Comparison of ENCODE assay signal across 30 cellular contexts in the genomic region with DNA sequence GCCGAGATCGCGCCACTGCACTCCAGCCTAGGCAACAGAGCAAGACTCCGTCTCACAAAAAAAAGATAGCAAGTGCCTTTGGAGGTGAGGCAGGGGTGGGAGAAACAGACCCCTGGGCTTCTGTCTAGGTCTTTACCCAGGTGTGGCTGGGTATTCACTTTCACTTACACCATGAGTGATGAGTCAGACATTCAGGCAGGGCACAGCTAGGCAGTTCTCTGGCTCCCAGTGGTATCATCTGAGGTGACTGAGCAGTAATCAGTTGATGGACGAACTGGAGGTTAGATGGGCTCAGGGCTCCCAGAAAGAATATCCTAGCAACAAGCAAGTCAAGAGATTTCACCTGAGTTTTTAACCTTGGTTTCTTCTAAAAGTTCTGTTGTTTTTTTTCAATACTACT.
"Had no signal": no experiment of that assay in that cellular context is flagged by ENCODE, and none has a peak within 500 bp of the region (broad histone marks: within the 10 kb centered on the region; RNA-seq: fewer than 3 reads in every experiment).

No MANE protein-coding gene starts in this region.

- ATAC-seq: activated naive CD8-positive, alpha-beta T cell treated with anti-CD3 and anti-CD28 coated beads, Interleukin-2, amount 50 U/mL, for 24 hours; activated T-cell treated with anti-CD3 and anti-CD28 coated beads, Interleukin-2, amount 50 U/mL, for 4 hours; activated T-helper 17 cell treated with anti-CD3 and anti-CD28 coated beads, Interleukin-2, amount 50 U/mL, for 72 hours; heart left ventricle; mucosa of descending colon; natural killer cell treated with Interleukin-12 subunit alpha and Interleukin-12 subunit beta and Interleukin-15 and Interleukin-18, amount 100 ng/mL, for 72 hours; right cardiac atrium; stimulated activated naive B cell treated with anti-CD40 and anti-IgM and Interleukin-4, amounts not matched to agents 10 μg/mL and 1 μg/mL and 100 μg/mL, for 72 hours; T-helper 17 cell had no signal

- H3K4me3 ChIP-seq: heart left ventricle, left ventricle myocardium inferior, lung, mucosa of descending colon, stomach, thyroid gland, upper lobe of left lung had no signal

- DNase-seq: activated CD4-positive, alpha-beta memory T cell treated with anti-CD3 and anti-CD28 coated beads for 36 hours; activated CD4-positive, alpha-beta T cell treated with anti-CD3 and anti-CD28 coated beads, Interleukin-2, amount 10 ng/mL, durations not matched to agents 24 days and 14 days; activated CD4-positive, CD25-positive, alpha-beta regulatory T cell treated with anti-CD3 and anti-CD28 coated beads, Interleukin-2, amount 50 U/mL, for 72 hours; activated gamma-delta T cell treated with Interleukin-2 at 50 U/mL for 16 hours; activated naive CD8-positive, alpha-beta T cell treated with anti-CD3 and anti-CD28 coated beads, Interleukin-2, amount 50 U/mL, for 24 hours; activated T-cell treated with anti-CD3 and anti-CD28 coated beads, Interleukin-2, amount 50 U/mL, for 4 hours; amygdala; dermis blood vessel endothelial cell; effector CD8-positive, alpha-beta T cell; erythroblast; foreskin fibroblast; heart left ventricle; hypothalamus; immature natural killer cell; left ventricle myocardium inferior; mucosa of descending colon; posterior cingulate gyrus; right cardiac atrium; stimulated activated CD4-positive, alpha-beta T cell treated with anti-CD3 and anti-CD28 coated beads, Interleukin-15, amount 100 ng/mL, for 24 hours; stimulated activated CD4-positive, alpha-beta T cell treated with anti-CD3 and anti-CD28 coated beads, Interleukin-2, amount 100 ng/mL, for 24 hours; stimulated activated naive B cell treated with anti-CD40 and anti-IgM and Interleukin-4, amounts not matched to agents 10 μg/mL and 1 μg/mL and 100 μg/mL, for 72 hours; stomach; T-helper 17 cell; T1000; thyroid gland; upper lobe of left lung; WERI-Rb-1 had no signal

- H3K27ac ChIP-seq: heart left ventricle, left ventricle myocardium inferior, stomach, thyroid gland, upper lobe of left lung, WERI-Rb-1 had no signal

- H3K36me3 ChIP-seq: heart left ventricle, left ventricle myocardium inferior, stomach, thyroid gland, upper lobe of left lung, WERI-Rb-1 had no signal

- H3K9me3 ChIP-seq: heart left ventricle, left ventricle myocardium inferior, mucosa of descending colon, stomach, thyroid gland, upper lobe of left lung had no signal
